ENCODE assay signal across 16 cellular contexts in genomic region chr9:124706685-124707084, GRCh38.
DNase-seq lines count a peak whose midpoint lies in the region; ATAC-seq and TF ChIP-seq lines count a peak whose summit lies in the region.
"Had no signal": no experiment of that assay in that cellular context is flagged by ENCODE, and none has a peak within 500 bp of the region (broad histone marks: within the 10 kb centered on the region; RNA-seq: fewer than 3 reads in every experiment).

No MANE protein-coding gene starts in this region.

- H3K9me3 Mint-ChIP-seq in WTC11 (peaks cover 8% of the 10 kb centered on the region), endothelial cell (ENCODE audit: unreplicated experiment) (no peaks in the 10 kb centered on the region)
- no peaks in the 10 kb centered on the region for H3K9me3 Mint-ChIP-seq in activated T-cell treated with anti-CD3 and anti-CD28 coated beads, Interleukin-2, amount 50 U/mL, for 4 hours
- H3K9me3 Mint-ChIP-seq: IgD-negative memory B cell had no signal

- H3K27ac Mint-ChIP-seq in WTC11 (no peak overlapping the region), endothelial cell (ENCODE audit: unreplicated experiment) (no peak overlapping the region)
- H3K27ac Mint-ChIP-seq: CD4-positive, CD25-positive, alpha-beta regulatory T cell; CD8-positive, alpha-beta memory T cell; IgD-negative memory B cell had no signal

- no peaks in the 10 kb centered on the region for H4K20me1 ChIP-seq in IMR-90 (ENCODE audit: insufficient read depth, low read length)

- TF ChIP-seq RAD21 in IMR-90 (IDR thresholded peaks at IDR 0.05; ENCODE audit: low read length): no peak

- no peak overlapping the region for H3K23ac ChIP-seq in IMR-90 (ENCODE audit: low read depth, low read length)

- CTCF ChIA-PET in IMR-90 (lab: Yijun Ruan, JAX): no interaction called here
- CTCF ChIA-PET in WTC11 (lab: Charles Lee): no interaction called here

- H2AFZ ChIP-seq in IMR-90 (replicated peaks; ENCODE audit: low read length, poor library complexity): no peak overlapping the region
- H2AFZ ChIP-seq: GM23248 had no signal

- DNase-seq in IMR-90 (no peak), WTC11 (ENCODE audit: low spot score) (no peak), endothelial cell (ENCODE audit: low spot score) (no peak), iPS-NIHi7 (ENCODE audit: extremely low spot score) (no peak), H7 (no peak)
- no peak for DNase-seq in activated T-cell treated with anti-CD3 and anti-CD28 coated beads, Interleukin-2, amount 50 U/mL, for 4 hours
- DNase-seq: ACHN; BE2C; C1 segment of cervical spinal cord; CD4-positive, CD25-positive, alpha-beta regulatory T cell; CD8-positive, alpha-beta memory T cell; COR-L47; GM23248; HCEC 1CT had no signal

- H4K8ac ChIP-seq in IMR-90 (ENCODE audit: low read depth in 2 of 2, low read length in 2 of 2): no peak overlapping the region

- no peak overlapping the region for H4K91ac ChIP-seq in IMR-90 (ENCODE audit: insufficient read depth, low read depth, low read length)

- H3K4me3 ChIP-seq in IMR-90 (ENCODE audit: insufficient read depth, low read depth, low read length) (no peak overlapping the region), H7 (ENCODE audit: insufficient read depth, low read depth, low read length) (no peak overlapping the region)
- H3K4me3 ChIP-seq: GM23248 had no signal

- H2BK5ac ChIP-seq in IMR-90 (ENCODE audit: low read depth, low read length, poor library complexity, severe bottlenecking): peak overlapping the region; percentile 94

- H3K4me1 Mint-ChIP-seq in WTC11 (peaks cover 37% of the 10 kb centered on the region), endothelial cell (ENCODE audit: unreplicated experiment) (peaks cover 15% of the 10 kb centered on the region)
- no peaks in the 10 kb centered on the region for H3K4me1 Mint-ChIP-seq in activated T-cell treated with anti-CD3 and anti-CD28 coated beads, Interleukin-2, amount 50 U/mL, for 4 hours (ENCODE audit: low read depth)
- H3K4me1 Mint-ChIP-seq: CD8-positive, alpha-beta memory T cell had no signal

- H2AK9ac ChIP-seq in IMR-90 (replicated peaks; ENCODE audit: low read depth, low read length, poor library complexity): no peak overlapping the region

- H3K9me3 ChIP-seq in IMR-90 (ENCODE audit: control insufficient read depth, insufficient read depth, low read length): no peaks in the 10 kb centered on the region
- H3K9me3 ChIP-seq: BE2C had no signal

- no peak for TF ChIP-seq POLR2A in IMR-90 (IDR thresholded peaks at IDR 0.05; ENCODE audit: low read depth, low read length)

- no peak overlapping the region; the same call in 1 of the 2 replicates for H4K5ac ChIP-seq in IMR-90 (ENCODE audit: low read depth, low read length)

- peaks cover 19% of the 10 kb centered on the region for H3K36me3 Mint-ChIP-seq in WTC11
- H3K36me3 Mint-ChIP-seq in endothelial cell (ENCODE audit: low read depth, unreplicated experiment): peaks cover 8% of the 10 kb centered on the region
- no peaks in the 10 kb centered on the region for H3K36me3 Mint-ChIP-seq in activated T-cell treated with anti-CD3 and anti-CD28 coated beads, Interleukin-2, amount 50 U/mL, for 4 hours (ENCODE audit: insufficient read depth)
- H3K36me3 Mint-ChIP-seq: CD8-positive, alpha-beta memory T cell; IgD-negative memory B cell had no signal

- no peaks in the 10 kb centered on the region for H3K27me3 Mint-ChIP-seq in WTC11 (ENCODE audit: low read depth)
- H3K27me3 Mint-ChIP-seq in endothelial cell (ENCODE audit: unreplicated experiment): peaks cover 1% of the 10 kb centered on the region
- H3K27me3 Mint-ChIP-seq in activated T-cell treated with anti-CD3 and anti-CD28 coated beads, Interleukin-2, amount 50 U/mL, for 4 hours (ENCODE audit: low read depth): peaks cover 14% of the 10 kb centered on the region
- H3K27me3 Mint-ChIP-seq: IgD-negative memory B cell had no signal

- peaks cover 11% of the 10 kb centered on the region for H3K9me1 ChIP-seq in IMR-90 (ENCODE audit: insufficient read depth, low read length)

- peaks cover 14% of the 10 kb centered on the region for H3K4me1 ChIP-seq in IMR-90 (ENCODE audit: control insufficient read depth, insufficient read depth, low read length)

- POLR2A ChIA-PET in IMR-90 (lab: Charles Lee; ENCODE audit: unreplicated experiment) (no interaction called here), WTC11 (lab: Charles Lee) (no interaction called here)

- in situ Hi-C loops in IMR-90 (cut with MboI; ENCODE audit: low sequenced_read_pairs): loop anchor here (25.0 kb wide), 1 partner anchor 294 kb away; the partner anchor contains the start of gene PSMB7

- H3K27me3 ChIP-seq in IMR-90 (ENCODE audit: control insufficient read depth, insufficient read depth, low read length) (no peaks in the 10 kb centered on the region), H7 (ENCODE audit: control insufficient read depth, insufficient read depth, low read length) (no peaks in the 10 kb centered on the region)
- H3K27me3 ChIP-seq: BE2C had no signal

- H2BK120ac ChIP-seq in IMR-90 (ENCODE audit: low read depth, low read length): no peak overlapping the region

- dilution Hi-C loops in IMR-90 (cut with HindIII; ENCODE audit: low sequenced_read_pairs, unreplicated experiment): no loop called here

- intact Hi-C loops in IMR-90 (cut with micrococcal nuclease): no loop called here

- H3K4ac ChIP-seq in IMR-90 (ENCODE audit: low read depth, low read length): no peak overlapping the region

- H3K18ac ChIP-seq in IMR-90 (ENCODE audit: low read depth, low read length): no peak overlapping the region

- no peak for TF ChIP-seq CTCF in IMR-90 (conservative IDR thresholded peaks at IDR 0.05; ENCODE audit: low read depth, low read length)
- no peak for TF ChIP-seq CTCF in WTC11 (IDR thresholded peaks at IDR 0.05)
- TF ChIP-seq CTCF in endothelial cell (IDR thresholded peaks at IDR 0.05; ENCODE audit: unreplicated experiment): no peak

- H3K14ac ChIP-seq in IMR-90 (replicated peaks; ENCODE audit: low read depth, low read length): no peak overlapping the region

- no TSS peak for BruUV-seq in IMR-90 (replicated peaks; lab: Mats Ljungman, UMichigan)

- H3K79me1 ChIP-seq in IMR-90 (ENCODE audit: low read depth in 1 of 2, low read length in 2 of 2): peaks cover 3 to 23% of the 10 kb centered on the region in 2 experiments; a peak in 2 of 4 replicates

- no peak overlapping the region for H3K9ac ChIP-seq in IMR-90 (ENCODE audit: low read depth, low read length)
- H3K9ac ChIP-seq: GM23248 had no signal

- H2AK5ac ChIP-seq in IMR-90 (ENCODE audit: low read depth, low read length): no peak overlapping the region

- WGBS in IMR-90 (ENCODE audit: extremely low coverage in 2 of 2, insufficient read length in 1 of 2), 2 experiments: no CpG with 5 or more reads among the region's 7 CpGs

- no peak overlapping the region for H3K56ac ChIP-seq in IMR-90 (ENCODE audit: extremely low read depth, insufficient read depth, low read length)

- no peak overlapping the region for H3K4me2 ChIP-seq in IMR-90 (ENCODE audit: low read depth, low read length)

- H3K36me3 ChIP-seq in IMR-90 (ENCODE audit: control insufficient read depth, insufficient read depth, low read length): peaks cover 9% of the 10 kb centered on the region
- no peaks in the 10 kb centered on the region for H3K36me3 ChIP-seq in H7 (replicated peaks; ENCODE audit: control insufficient read depth, insufficient read depth, low read length)
- H3K36me3 ChIP-seq: BE2C had no signal

- ATAC-seq in IMR-90 (ENCODE audit: low read depth) (no peak), WTC11 (no peak)
- no peak for ATAC-seq in activated T-cell treated with anti-CD3 and anti-CD28 coated beads, Interleukin-2, amount 50 U/mL, for 4 hours

- no peak overlapping the region for H2BK20ac ChIP-seq in IMR-90 (ENCODE audit: low read depth, low read length)

- H3K4me3 Mint-ChIP-seq in WTC11 (no peak overlapping the region), endothelial cell (ENCODE audit: unreplicated experiment) (peak overlapping the region; percentile 17)
- no peak overlapping the region for H3K4me3 Mint-ChIP-seq in activated T-cell treated with anti-CD3 and anti-CD28 coated beads, Interleukin-2, amount 50 U/mL, for 4 hours
- H3K4me3 Mint-ChIP-seq: CD4-positive, CD25-positive, alpha-beta regulatory T cell; CD8-positive, alpha-beta memory T cell; IgD-negative memory B cell had no signal

- H3K27ac ChIP-seq in IMR-90 (ENCODE audit: insufficient read depth, low read length): no peak overlapping the region
- H3K27ac ChIP-seq: GM23248, HL-60 had no signal

- no peak overlapping the region for H2BK15ac ChIP-seq in IMR-90 (ENCODE audit: low read depth, low read length)

TF ChIP-seq in IMR-90, 13 proteins besides CTCF, POLR2A, EP300 and RAD21 (continues in another document):
- no peak for TF ChIP-seq CEBPB (IDR thresholded peaks at IDR 0.05; ENCODE audit: low read depth, low read length)
- TF ChIP-seq MAFK (IDR thresholded peaks at IDR 0.05; ENCODE audit: low read depth, low read length): no peak
- no peak for TF ChIP-seq MAZ (IDR thresholded peaks at IDR 0.05; ENCODE audit: borderline replicate concordance, low read depth, low read length)
- TF ChIP-seq RFX5 (IDR thresholded peaks at IDR 0.05; ENCODE audit: low read depth, low read length): no peak
- no peak for TF ChIP-seq MXI1 (IDR thresholded peaks at IDR 0.05; ENCODE audit: borderline replicate concordance, low read depth, low read length)
- no peak for TF ChIP-seq SMC3 (IDR thresholded peaks at IDR 0.05; ENCODE audit: low read depth, low read length)
- TF ChIP-seq BHLHE40 (IDR thresholded peaks at IDR 0.05; ENCODE audit: low read depth, low read length): no peak
- no peak for TF ChIP-seq CHD1 (IDR thresholded peaks at IDR 0.05; ENCODE audit: low read depth, low read length)

TF ChIP-seq in WTC11, 78 proteins besides CTCF, POLR2A, EP300 and RAD21:
- TF ChIP-seq, protein P1, sequence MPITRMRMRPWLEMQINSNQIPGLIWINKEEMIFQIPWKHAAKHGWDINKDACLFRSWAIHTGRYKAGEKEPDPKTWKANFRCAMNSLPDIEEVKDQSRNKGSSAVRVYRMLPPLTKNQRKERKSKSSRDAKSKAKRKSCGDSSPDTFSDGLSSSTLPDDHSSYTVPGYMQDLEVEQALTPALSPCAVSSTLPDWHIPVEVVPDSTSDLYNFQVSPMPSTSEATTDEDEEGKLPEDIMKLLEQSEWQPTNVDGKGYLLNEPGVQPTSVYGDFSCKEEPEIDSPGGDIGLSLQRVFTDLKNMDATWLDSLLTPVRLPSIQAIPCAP (CRISPR knock-in tag; IDR thresholded peaks at IDR 0.05): no peak
- peak; percentile 92 for TF ChIP-seq ZNF317 (CRISPR knock-in tag; IDR thresholded peaks at IDR 0.05; ENCODE audit: borderline replicate concordance, low read depth)
